8 cellular contexts compared by ENCODE assay signal in genomic region chr14:61281186-61281676, GRCh38. TPM values are rescaled to one million over a fixed set of nuclear protein-coding genes. Genes with fewer than 3 reads are reported as not detected.
DNase-seq lines count a peak whose midpoint lies in the region; ATAC-seq and TF ChIP-seq lines count a peak whose summit lies in the region.

Gene TMEM30B, minus strand, starts transcription at chr14:61281338. Its CDS starts 191 bp downstream, at chr14:61281147.

- peak; percentile 39 for DNase-seq in activated CD4-positive, alpha-beta memory T cell treated with anti-CD3 and anti-CD28 coated beads for 36 hours
- DNase-seq in fibroblast of the aortic adventitia (ENCODE audit: low read depth) (no peak), cerebellar cortex (ENCODE audit: low spot score) (no peak), MG63 (no peak)

- peak within 1 kb of the TSS; percentile 74 for H3K4me3 ChIP-seq in ACC112 (ENCODE audit: low read depth, low read length)
- H3K4me3 ChIP-seq in HUES6 (ENCODE audit: low read depth, low read length), result peak within 1 kb of the TSS; percentile 62
- peak within 1 kb of the TSS; percentile 49 for H3K4me3 ChIP-seq in fibroblast of the aortic adventitia (ENCODE audit: low read depth, low read length)
- peak within 1 kb of the TSS; percentile 82 for H3K4me3 ChIP-seq in parathyroid adenoma (ENCODE audit: low read depth, low read length)
- H3K4me3 ChIP-seq in MG63, result no peak within 1 kb of the TSS

- H2AFZ ChIP-seq in ACC112 (ENCODE audit: low read length, unreplicated experiment) (peak within 1 kb of the TSS; percentile 77), parathyroid adenoma (peak within 1 kb of the TSS; percentile 91)

- H3K79me2 ChIP-seq in ACC112 (ENCODE audit: control insufficient read depth, insufficient read depth, low read length, unreplicated experiment), result no peaks in the 10 kb centered on the region
- peaks cover 12% of the 10 kb centered on the region for H3K79me2 ChIP-seq in parathyroid adenoma

- H3K4me2 ChIP-seq in parathyroid adenoma (ENCODE audit: low read length), result peak within 1 kb of the TSS; percentile 96

- no peaks in the 10 kb centered on the region for H3K36me3 ChIP-seq in ACC112 (ENCODE audit: insufficient read depth, low read length)
- H3K36me3 ChIP-seq in HUES6 (ENCODE audit: control insufficient read depth, insufficient read depth, low read length), result no peaks in the 10 kb centered on the region
- no peaks in the 10 kb centered on the region for H3K36me3 ChIP-seq in parathyroid adenoma (ENCODE audit: control insufficient read depth, insufficient read depth, low read length)
- no peaks in the 10 kb centered on the region for H3K36me3 ChIP-seq in MG63

- no peaks in the 10 kb centered on the region for H3K36me3 Mint-ChIP-seq in activated CD4-positive, alpha-beta memory T cell treated with anti-CD3 and anti-CD28 coated beads for 36 hours

- peaks cover 34% of the 10 kb centered on the region for H3K4me1 Mint-ChIP-seq in activated CD4-positive, alpha-beta memory T cell treated with anti-CD3 and anti-CD28 coated beads for 36 hours (ENCODE audit: low read depth)

- H3K27ac Mint-ChIP-seq in activated CD4-positive, alpha-beta memory T cell treated with anti-CD3 and anti-CD28 coated beads for 36 hours, result peak within 1 kb of the TSS; percentile 70

- POLR2A ChIA-PET in activated CD4-positive, alpha-beta memory T cell treated with anti-CD3 and anti-CD28 coated beads for 36 hours (lab: Charles Lee), result interaction anchor here (1.1 kb wide), 1 partner anchor 42 kb away, joined by 6 read pairs; no protein-coding TSS in a partner anchor

- no peaks in the 10 kb centered on the region for H3K9me3 Mint-ChIP-seq in activated CD4-positive, alpha-beta memory T cell treated with anti-CD3 and anti-CD28 coated beads for 36 hours

- peak within 1 kb of the TSS; percentile 87 for H3K4me3 Mint-ChIP-seq in activated CD4-positive, alpha-beta memory T cell treated with anti-CD3 and anti-CD28 coated beads for 36 hours

- TF ChIP-seq CTCF in fibroblast of the aortic adventitia (IDR thresholded peaks at IDR 0.05; ENCODE audit: insufficient read depth, low read length), result no peak
- no peak for TF ChIP-seq CTCF in parathyroid adenoma (IDR thresholded peaks at IDR 0.05)

- H3K4me1 ChIP-seq in ACC112 (ENCODE audit: control insufficient read depth, insufficient read depth, low read length, unreplicated experiment) (peaks cover 13% of the 10 kb centered on the region), HUES6 (ENCODE audit: control insufficient read depth, insufficient read depth, low read length) (no peaks in the 10 kb centered on the region; the same call in 1 of the 2 replicates), parathyroid adenoma (peaks cover 7% of the 10 kb centered on the region)

- CTCF ChIA-PET in activated CD4-positive, alpha-beta memory T cell treated with anti-CD3 and anti-CD28 coated beads for 36 hours (lab: Charles Lee), result interaction anchor here (0.6 to 10.4 kb wide), 20 partner anchors 8 to 845 kb away, joined by 3 to 85 read pairs (median 4); partner anchors contain the start of genes PRKCH and TRMT5

- intact Hi-C loops in activated CD4-positive, alpha-beta memory T cell treated with anti-CD3 and anti-CD28 coated beads for 36 hours (cut with micrococcal nuclease), result loop anchor here (5.0 kb wide), 1 partner anchor 556 kb away; no protein-coding TSS in a partner anchor

- peaks cover 3% of the 10 kb centered on the region for H3K27me3 Mint-ChIP-seq in activated CD4-positive, alpha-beta memory T cell treated with anti-CD3 and anti-CD28 coated beads for 36 hours

- no peak for ATAC-seq in HG03571 (IDR thresholded peaks at IDR 0.05; ENCODE audit: unreplicated experiment)

- H3K27me3 ChIP-seq in ACC112 (ENCODE audit: insufficient read depth, low read length) (peaks cover 28% of the 10 kb centered on the region), HUES6 (ENCODE audit: control insufficient read depth, insufficient read depth, low read length) (peaks cover 43% of the 10 kb centered on the region), parathyroid adenoma (ENCODE audit: control insufficient read depth, insufficient read depth, low read length) (no peaks in the 10 kb centered on the region), MG63 (no peaks in the 10 kb centered on the region)

- H3K9me3 ChIP-seq in HUES6 (ENCODE audit: control insufficient read depth, insufficient read depth, low read depth, low read length) (no peaks in the 10 kb centered on the region), parathyroid adenoma (ENCODE audit: control insufficient read depth, low read length) (no peaks in the 10 kb centered on the region), MG63 (no peaks in the 10 kb centered on the region)

- H3K9ac ChIP-seq in HUES6 (ENCODE audit: low read length), result peak within 1 kb of the TSS; percentile 59
- H3K9ac ChIP-seq in parathyroid adenoma, result peak within 1 kb of the TSS; percentile 92

- H3K27ac ChIP-seq in ACC112 (ENCODE audit: low read depth, low read length), result no peak within 1 kb of the TSS
- no peak within 1 kb of the TSS for H3K27ac ChIP-seq in HUES6 (ENCODE audit: low read depth, low read length)
- peak within 1 kb of the TSS; percentile 98 for H3K27ac ChIP-seq in parathyroid adenoma

RNA-seq across cellular contexts. Expression of gene TMEM30B, which starts in this region (rescaled TPM):
- 1 to 10 TPM; 1.6 to 1.7 TPM for total RNA-seq in activated CD4-positive, alpha-beta memory T cell treated with anti-CD3 and anti-CD28 coated beads for 36 hours
- 3.8 and 4.9 TPM in 2 replicates for total RNA-seq in fibroblast of the aortic adventitia (ENCODE audit: low replicate concordance)
- total RNA-seq in MG63 (2014; rRNA removed; shearing (Covaris generic); ENCODE audit: low replicate concordance), result not detected in 2 replicates
